Comparison of ENCODE assay signal across 18 cellular contexts in the genomic region with DNA sequence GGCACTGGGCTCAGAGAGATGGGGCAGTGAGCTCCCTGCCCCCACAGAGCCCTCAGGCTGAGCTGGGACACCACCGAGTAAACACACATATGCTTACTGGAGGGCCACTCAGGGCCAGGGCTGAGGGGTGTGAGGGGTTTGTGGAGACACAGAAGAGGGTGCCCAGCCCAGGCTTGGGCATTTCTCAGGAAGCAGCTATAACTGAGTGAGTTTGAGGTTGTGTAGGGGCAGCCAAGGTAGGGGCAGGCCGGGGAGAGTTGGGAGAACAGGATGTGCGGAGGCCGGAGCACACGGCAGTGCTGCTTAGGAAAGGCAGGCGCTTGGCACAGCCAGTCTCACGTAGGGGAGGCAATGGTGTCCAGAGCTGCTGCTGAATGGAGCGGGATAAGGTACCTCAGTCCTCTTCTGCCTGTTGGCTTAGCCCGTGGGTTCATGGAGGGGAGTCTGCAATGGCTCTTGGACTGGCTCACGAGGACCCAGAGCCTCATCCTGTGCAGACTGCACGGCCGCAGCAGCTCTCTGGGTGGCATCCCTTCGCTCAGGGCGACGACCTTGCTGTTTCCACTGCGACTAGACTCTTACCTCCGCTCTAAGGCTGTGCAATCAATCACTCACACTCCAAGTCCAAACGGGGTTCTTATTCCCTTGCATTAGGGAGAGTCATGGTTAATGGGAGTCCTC.
DNase-seq lines count a peak whose midpoint lies in the region; ATAC-seq, FAIRE-seq and TF ChIP-seq lines count a peak whose summit lies in the region.
"Had no signal": no experiment of that assay in that cellular context is flagged by ENCODE, and none has a peak within 500 bp of the region (broad histone marks: within the 10 kb centered on the region; RNA-seq: fewer than 3 reads in every experiment).

No MANE protein-coding gene starts in this region.

- CTCF ChIA-PET in H1 (lab: Charles Lee; ENCODE audit: partially characterized antibody), result interaction anchor here (1.6 kb wide), 1 partner anchor 29 kb away, joined by 3 read pairs; no protein-coding TSS in a partner anchor

- H3K4me1 ChIP-seq in H1 (replicated peaks in 1 of 4; ENCODE audit: control insufficient read depth in 3 of 4, insufficient read depth in 4 of 4, low read length in 3 of 4), result peaks cover 3 to 6% (median 4%) of the 10 kb centered on the region in 4 experiments; a peak in 6 of 7 replicates

- H2BK15ac ChIP-seq in H1 (ENCODE audit: low read length), result no peak overlapping the region

- ATAC-seq in left cardiac atrium (no peak), GM19467 (IDR thresholded peaks at IDR 0.05; ENCODE audit: unreplicated experiment) (no peak), GM19463 (IDR thresholded peaks at IDR 0.05; ENCODE audit: unreplicated experiment) (no peak)
- ATAC-seq: HepG2 had no signal

- H3K4me2 ChIP-seq in H1 (ENCODE audit: insufficient read depth in 1 of 2, low read depth in 2 of 2, low read length in 2 of 2), result no peak overlapping the region

- no peaks in the 10 kb centered on the region for H3K9me3 ChIP-seq in H1 (ENCODE audit: insufficient read depth in 2 of 2, low read depth in 1 of 2, low read length in 1 of 2)
- H3K9me3 ChIP-seq: MG63 had no signal

- no peak overlapping the region for H2BK12ac ChIP-seq in H1 (ENCODE audit: low read depth, low read length)

- intact Hi-C loops in cardiac septum (cut with DNase I), result no loop called here
- intact Hi-C loops in left cardiac atrium (cut with DNase I), result no loop called here

- H3K79me2 ChIP-seq in H1 (ENCODE audit: control insufficient read depth in 1 of 2, insufficient read depth in 2 of 2, low read length in 2 of 2), result no peaks in the 10 kb centered on the region

- no peak overlapping the region for H3K56ac ChIP-seq in H1 (replicated peaks; ENCODE audit: insufficient read length, low read depth, low read length)

- no peak overlapping the region for H3K4ac ChIP-seq in H1 (replicated peaks; ENCODE audit: insufficient read length, low read depth, low read length)

- no peak overlapping the region for H3K18ac ChIP-seq in H1 (ENCODE audit: extremely low read depth, low read length)

- H4K91ac ChIP-seq in H1 (replicated peaks; ENCODE audit: insufficient read length, low read length), result no peak overlapping the region

- TF ChIP-seq EP300 in H1 (IDR thresholded peaks at IDR 0.05; ENCODE audit: borderline replicate concordance in 1 of 2, low read depth in 2 of 2, low read length in 2 of 2), result no peak

- no peak overlapping the region for H2BK120ac ChIP-seq in H1 (replicated peaks; ENCODE audit: low read depth, low read length)

- FAIRE-seq in H1 (lab: Jason Lieb, UNC), result no peak
- FAIRE-seq: HepG2 had no signal

- H2BK20ac ChIP-seq in H1 (ENCODE audit: low read length), result 0 out of 2 replicates have a peak overlapping the region, but pooled peaks have one; percentile 21

- H3K27me3 ChIP-seq in H1 (replicated peaks in 1 of 4; ENCODE audit: control insufficient read depth in 3 of 4, extremely low read depth in 1 of 4, insufficient read depth in 3 of 4, low read length in 3 of 4), result no peaks in the 10 kb centered on the region
- H3K27me3 ChIP-seq: MG63 had no signal

- WGBS in H1 (ENCODE audit: extremely low coverage in 1 of 2, insufficient coverage in 1 of 2, insufficient read length in 1 of 2, insufficient replicate concordance in 2 of 2, low coverage in 1 of 2, low lambda C conversion rate in 2 of 2, missing lambda C conversion rate in 1 of 2), 2 experiments, result 93% methylated on average over 13 of the region's 18 CpGs; no CpG with 5 or more reads in 1 of the 2 experiments

- H4K8ac ChIP-seq in H1 (ENCODE audit: extremely low read depth, insufficient read depth, low read length), result no peak overlapping the region; the same call in 1 of the 2 replicates

- H3K36me3 ChIP-seq in H1 (ENCODE audit: control insufficient read depth in 2 of 4, insufficient read depth in 4 of 4, low read length in 3 of 4), result no peaks in the 10 kb centered on the region
- H3K36me3 ChIP-seq: MG63 had no signal

- no peak for TF ChIP-seq POLR2A in H1 (IDR thresholded peaks at IDR 0.05; ENCODE audit: control extremely low read depth in 1 of 2, low read depth in 2 of 2, low read length in 2 of 2)

- no peak for TF ChIP-seq RAD21 in H1 (IDR thresholded peaks at IDR 0.05 in 1 of 2, conservative IDR thresholded peaks at IDR 0.05 in 1 of 2; ENCODE audit: low read depth in 2 of 2, low read length in 2 of 2)

- H2BK5ac ChIP-seq in H1 (ENCODE audit: low read depth, low read length), result no peak overlapping the region

- no peak overlapping the region for H3K14ac ChIP-seq in H1 (ENCODE audit: insufficient read length)

- no peaks in the 10 kb centered on the region for H3K23me2 ChIP-seq in H1 (ENCODE audit: low read depth, low read length)

- TF ChIP-seq CTCF in H1 (IDR thresholded peaks at IDR 0.05; ENCODE audit: control extremely low read depth in 1 of 3, insufficient read depth in 1 of 3, low read depth in 1 of 3, low read length in 3 of 3), result no peak

- no peak overlapping the region for H2AFZ ChIP-seq in H1 (ENCODE audit: low read length)

- H3K27ac ChIP-seq in H1 (ENCODE audit: low read depth, low read length), result no peak overlapping the region

- no peak overlapping the region for H3K4me3 ChIP-seq in H1 (ENCODE audit: extremely low read depth in 1 of 4, insufficient read depth in 2 of 4, low read depth in 3 of 4, low read length in 4 of 4)
- H3K4me3 ChIP-seq: MG63 had no signal

- H4K5ac ChIP-seq in H1 (ENCODE audit: insufficient read length, low read depth, low read length), result no peak overlapping the region

- no peak overlapping the region for H3K9ac ChIP-seq in H1 (replicated peaks in 1 of 4; ENCODE audit: extremely low read depth in 1 of 4, low read depth in 3 of 4, low read length in 3 of 4)

- H4K20me1 ChIP-seq in H1 (replicated peaks in 1 of 2; ENCODE audit: control insufficient read depth in 1 of 2, insufficient read depth in 2 of 2, low read length in 2 of 2), result peaks cover 0 to 4% of the 10 kb centered on the region in 2 experiments

- no peak overlapping the region for H3K23ac ChIP-seq in H1 (ENCODE audit: insufficient read length)

- H3K79me1 ChIP-seq in H1 (ENCODE audit: low read depth, low read length), result no peaks in the 10 kb centered on the region

- peak; percentile 36 for DNase-seq in cardiac septum (ENCODE audit: low spot score)
- DNase-seq in left cardiac atrium, result no peak
- peak in 1 of 2 experiments; percentile 34 for DNase-seq in H1 (ENCODE audit: low read depth in 1 of 2, low spot score in 2 of 2)
- DNase-seq in mucosa of gallbladder (ENCODE audit: low spot score), result peak; percentile 5
- DNase-seq in H4 (ENCODE audit: low spot score), result no peak
- DNase-seq: Calu3, DMS79 treated with DMSO at 0.1 percent for 48 hours, GF-D8, GOT3, NCI-H1092 treated with DMSO at 0.1 percent for 48 hours, NCI-H1694, NCI-H2107, NCI-H226, NCI-H526 treated with DMSO at 0.1 percent for 48 hours had no signal

- no peak overlapping the region for H2AK5ac ChIP-seq in H1 (ENCODE audit: low read depth, low read length)

- POLR2A ChIA-PET in H1 (lab: Charles Lee; ENCODE audit: partially characterized antibody), result no interaction called here

TF ChIP-seq in H1, 55 proteins besides CTCF, POLR2A, EP300 and RAD21:
- TF ChIP-seq SIX5 (IDR thresholded peaks at IDR 0.05; ENCODE audit: low read depth, low read length) (no peak), CREB1 (IDR thresholded peaks at IDR 0.05) (no peak), RBBP5 (IDR thresholded peaks at IDR 0.05; ENCODE audit: borderline replicate concordance, low read depth, low read length) (no peak), KDM5A (IDR thresholded peaks at IDR 0.05; ENCODE audit: low read length) (no peak), PHF8 (conservative IDR thresholded peaks at IDR 0.05; ENCODE audit: low read depth, low read length) (no peak), TAF7 (optimal IDR thresholded peaks at IDR 0.05; ENCODE audit: borderline replicate concordance, low read depth, low read length) (no peak), BCL11A (IDR thresholded peaks at IDR 0.05; ENCODE audit: low read depth in 2 of 2, low read length in 2 of 2) (no peak), BRCA1 (IDR thresholded peaks at IDR 0.05; ENCODE audit: low read depth, low read length) (no peak), SP1 (IDR thresholded peaks at IDR 0.05; ENCODE audit: low read depth, low read length) (no peak), NANOG (IDR thresholded peaks at IDR 0.05; ENCODE audit: insufficient read depth, low read depth, low read length, poor library complexity, severe bottlenecking) (no peak), SIN3A (conservative IDR thresholded peaks at IDR 0.05 in 1 of 2, IDR thresholded peaks at IDR 0.05 in 1 of 2; ENCODE audit: low read depth in 1 of 2, low read length in 2 of 2) (no peak), ZNF274 (IDR thresholded peaks at IDR 0.05; ENCODE audit: borderline replicate concordance, extremely low read depth, low read length) (no peak), CEBPB (IDR thresholded peaks at IDR 0.05; ENCODE audit: low read depth, low read length) (no peak), NRF1 (IDR thresholded peaks at IDR 0.05; ENCODE audit: low read depth, low read length) (no peak)
- TF ChIP-seq, protein P1, sequence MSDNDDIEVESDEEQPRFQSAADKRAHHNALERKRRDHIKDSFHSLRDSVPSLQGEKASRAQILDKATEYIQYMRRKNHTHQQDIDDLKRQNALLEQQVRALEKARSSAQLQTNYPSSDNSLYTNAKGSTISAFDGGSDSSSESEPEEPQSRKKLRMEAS (IDR thresholded peaks at IDR 0.05), result no peak
- TF ChIP-seq, protein P2, sequence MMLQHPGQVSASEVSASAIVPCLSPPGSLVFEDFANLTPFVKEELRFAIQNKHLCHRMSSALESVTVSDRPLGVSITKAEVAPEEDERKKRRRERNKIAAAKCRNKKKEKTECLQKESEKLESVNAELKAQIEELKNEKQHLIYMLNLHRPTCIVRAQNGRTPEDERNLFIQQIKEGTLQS (IDR thresholded peaks at IDR 0.05; ENCODE audit: insufficient read depth, low read depth, low read length), result no peak
- TF ChIP-seq, protein P3, sequence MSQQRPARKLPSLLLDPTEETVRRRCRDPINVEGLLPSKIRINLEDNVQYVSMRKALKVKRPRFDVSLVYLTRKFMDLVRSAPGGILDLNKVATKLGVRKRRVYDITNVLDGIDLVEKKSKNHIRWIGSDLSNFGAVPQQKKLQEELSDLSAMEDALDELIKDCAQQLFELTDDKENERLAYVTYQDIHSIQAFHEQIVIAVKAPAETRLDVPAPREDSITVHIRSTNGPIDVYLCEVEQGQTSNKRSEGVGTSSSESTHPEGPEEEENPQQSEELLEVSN (IDR thresholded peaks at IDR 0.05), result no peak
- TF ChIP-seq, protein P4, sequence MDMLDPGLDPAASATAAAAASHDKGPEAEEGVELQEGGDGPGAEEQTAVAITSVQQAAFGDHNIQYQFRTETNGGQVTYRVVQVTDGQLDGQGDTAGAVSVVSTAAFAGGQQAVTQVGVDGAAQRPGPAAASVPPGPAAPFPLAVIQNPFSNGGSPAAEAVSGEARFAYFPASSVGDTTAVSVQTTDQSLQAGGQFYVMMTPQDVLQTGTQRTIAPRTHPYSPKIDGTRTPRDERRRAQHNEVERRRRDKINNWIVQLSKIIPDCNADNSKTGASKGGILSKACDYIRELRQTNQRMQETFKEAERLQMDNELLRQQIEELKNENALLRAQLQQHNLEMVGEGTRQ (IDR thresholded peaks at IDR 0.05; ENCODE audit: low read length), result no peak

Comparison
In these comparisons a context has a peak if more than half of its experiments do, and no peak if none do; other contexts are left out.
1. DNase-seq: peak in cardiac septum (single experiment) and mucosa of gallbladder (single experiment); none in left cardiac atrium (single experiment) and H4 (single experiment).